Comparison of ENCODE assay signal across 1 cellular context in genomic region chr7:131525820-131526219, GRCh38.
TF ChIP-seq lines count a peak whose summit lies in the region.

No MANE protein-coding gene starts in this region.

TF ChIP-seq in endothelial cell of umbilical vein, 7 proteins besides CTCF, POLR2A, EP300 and RAD21:
- TF ChIP-seq MYC (IDR thresholded peaks at IDR 0.05; ENCODE audit: low read depth, low read length): no peak
- peak; percentile 69 for TF ChIP-seq GATA2 (IDR thresholded peaks at IDR 0.05; ENCODE audit: insufficient read depth, insufficient read length, low read depth, low read length)
- TF ChIP-seq JUN (IDR thresholded peaks at IDR 0.05; ENCODE audit: borderline replicate concordance, insufficient read depth, insufficient read length, low read depth): peak; percentile 31
- TF ChIP-seq FOS (IDR thresholded peaks at IDR 0.05; ENCODE audit: borderline replicate concordance, insufficient read depth, low read length): peak; percentile 39
TF ChIP-seq in endothelial cell of umbilical vein: peak in this region for 3.
